ENCODE assay signal across 9 cellular contexts in genomic region chr13:76016799-76017198, GRCh38.
DNase-seq lines count a peak whose midpoint lies in the region; ATAC-seq lines count a peak whose summit lies in the region.
"Had no signal": no experiment of that assay in that cellular context is flagged by ENCODE, and none has a peak within 500 bp of the region (broad histone marks: within the 10 kb centered on the region; RNA-seq: fewer than 3 reads in every experiment).

No MANE protein-coding gene starts in this region.

- H3K4me1 ChIP-seq in CD8-positive, alpha-beta memory T cell (ENCODE audit: insufficient read depth, low read length) = no peaks in the 10 kb centered on the region

- no peak overlapping the region for H3K4me3 Mint-ChIP-seq in activated naive CD4-positive, alpha-beta T cell treated with anti-CD3 and anti-CD28 coated beads for 36 hours
- H3K4me3 Mint-ChIP-seq in CD8-positive, alpha-beta memory T cell = no peak overlapping the region
- H3K4me3 Mint-ChIP-seq: dendritic cell treated with granulocyte-macrophage colony-stimulating factor and Interleukin-4, amounts not matched to agents 40 ng/mL and 50 ng/mL, for 4 days had no signal

- no peaks in the 10 kb centered on the region for H3K27me3 Mint-ChIP-seq in activated naive CD4-positive, alpha-beta T cell treated with anti-CD3 and anti-CD28 coated beads for 36 hours (ENCODE audit: low read depth)
- no peaks in the 10 kb centered on the region for H3K27me3 Mint-ChIP-seq in CD8-positive, alpha-beta memory T cell
- H3K27me3 Mint-ChIP-seq: dendritic cell treated with granulocyte-macrophage colony-stimulating factor and Interleukin-4, amounts not matched to agents 40 ng/mL and 50 ng/mL, for 4 days had no signal

- no peaks in the 10 kb centered on the region for H3K9me3 ChIP-seq in CD8-positive, alpha-beta memory T cell (ENCODE audit: low read length)

- H3K36me3 Mint-ChIP-seq in activated naive CD4-positive, alpha-beta T cell treated with anti-CD3 and anti-CD28 coated beads for 36 hours (ENCODE audit: low read depth) = no peaks in the 10 kb centered on the region
- no peaks in the 10 kb centered on the region for H3K36me3 Mint-ChIP-seq in CD8-positive, alpha-beta memory T cell

- no peaks in the 10 kb centered on the region for H3K9me3 Mint-ChIP-seq in activated naive CD4-positive, alpha-beta T cell treated with anti-CD3 and anti-CD28 coated beads for 36 hours
- H3K9me3 Mint-ChIP-seq in CD8-positive, alpha-beta memory T cell = no peaks in the 10 kb centered on the region

- intact Hi-C loops in activated naive CD4-positive, alpha-beta T cell treated with anti-CD3 and anti-CD28 coated beads for 36 hours (cut with micrococcal nuclease) = loop anchor here (1.0 to 10.0 kb wide), 3 partner anchors 140 to 458 kb away; no protein-coding TSS in a partner anchor

- no peak overlapping the region for H3K4me3 ChIP-seq in CD8-positive, alpha-beta memory T cell (ENCODE audit: low read length)

- H3K4me1 Mint-ChIP-seq in activated naive CD4-positive, alpha-beta T cell treated with anti-CD3 and anti-CD28 coated beads for 36 hours (ENCODE audit: low read depth) = no peaks in the 10 kb centered on the region
- H3K4me1 Mint-ChIP-seq in CD8-positive, alpha-beta memory T cell = peaks cover 0 to 2% (median 0%) of the 10 kb centered on the region in 3 donors

- DNase-seq in activated naive CD4-positive, alpha-beta T cell treated with anti-CD3 and anti-CD28 coated beads for 36 hours = peak; percentile 52
- no peak for DNase-seq in activated naive CD4-positive, alpha-beta T cell treated with Interleukin-2 at 50 U/mL for 16 hours
- DNase-seq in UCSD-AML1 (lab: John Stamatoyannopoulos, UW; ENCODE audit: unreplicated experiment) (peak; percentile 7), iPS DF 4.7 (ENCODE audit: extremely low read depth, low spot score) (peak; percentile 41), 8988T (no peak)
- no peak for DNase-seq in CD8-positive, alpha-beta memory T cell

- POLR2A ChIA-PET in CD8-positive, alpha-beta memory T cell (lab: Charles Lee) = no interaction called here

- ATAC-seq in GM21528 (IDR thresholded peaks at IDR 0.05; ENCODE audit: low FRiP score, unreplicated experiment) = peak; percentile 77
- peak; percentile 67 for ATAC-seq in HG03571 (IDR thresholded peaks at IDR 0.05; ENCODE audit: unreplicated experiment)

- no peaks in the 10 kb centered on the region for H3K27me3 ChIP-seq in CD8-positive, alpha-beta memory T cell (ENCODE audit: insufficient read depth, low read length, poor library complexity, severe bottlenecking)

- no peak overlapping the region for H3K27ac Mint-ChIP-seq in activated naive CD4-positive, alpha-beta T cell treated with anti-CD3 and anti-CD28 coated beads for 36 hours
- no peak overlapping the region for H3K27ac Mint-ChIP-seq in CD8-positive, alpha-beta memory T cell
- H3K27ac Mint-ChIP-seq: dendritic cell treated with granulocyte-macrophage colony-stimulating factor and Interleukin-4, amounts not matched to agents 40 ng/mL and 50 ng/mL, for 4 days had no signal

- no peaks in the 10 kb centered on the region for H3K36me3 ChIP-seq in CD8-positive, alpha-beta memory T cell (ENCODE audit: insufficient read depth, low read length)

- no peak overlapping the region for H3K27ac ChIP-seq in CD8-positive, alpha-beta memory T cell (ENCODE audit: low read depth, low read length)

- CTCF ChIA-PET in activated naive CD4-positive, alpha-beta T cell treated with anti-CD3 and anti-CD28 coated beads for 36 hours (lab: Charles Lee) = interaction anchor here (0.7 to 3.5 kb wide), 6 partner anchors 12 to 321 kb away, joined by 3 to 18 read pairs (median 6); no protein-coding TSS in a partner anchor
- CTCF ChIA-PET in CD8-positive, alpha-beta memory T cell (lab: Charles Lee) = no interaction called here

Comparison
In these comparisons a context has a peak if more than half of its experiments do, and no peak if none do; other contexts are left out.
1. DNase-seq: peak in activated naive CD4-positive, alpha-beta T cell treated with anti-CD3 and anti-CD28 coated beads for 36 hours (single experiment), UCSD-AML1 (single experiment) and iPS DF 4.7 (single experiment); none in activated naive CD4-positive, alpha-beta T cell treated with Interleukin-2 at 50 U/mL for 16 hours (single experiment), CD8-positive, alpha-beta memory T cell (0 of 5) and 8988T (single experiment).